ENCODE assay signal across 14 cellular contexts in genomic region chr11:76597533-76598425, GRCh38.
DNase-seq lines count a peak whose midpoint lies in the region; ATAC-seq, FAIRE-seq and TF ChIP-seq lines count a peak whose summit lies in the region.
"Had no signal": no experiment of that assay in that cellular context is flagged by ENCODE, and none has a peak within 500 bp of the region (broad histone marks: within the 10 kb centered on the region; RNA-seq: fewer than 3 reads in every experiment).

No MANE protein-coding gene starts in this region.

- SMC1A ChIA-PET in GM12878 (lab: Charles Lee; ENCODE audit: uncharacterized antibody, unreplicated experiment), result interaction anchor here (0.9 to 3.6 kb wide), 13 partner anchors 10 to 390 kb away, joined by 3 to 76 read pairs (median 8); partner anchors contain the start of gene LRRC32

- POLR2A ChIA-PET in GM12878 (lab: Charles Lee), result interaction anchor here (0.6 to 1.5 kb wide), 3 partner anchors 10 to 156 kb away, joined by 3 to 4 read pairs (median 3); no protein-coding TSS in a partner anchor
- POLR2A ChIA-PET in HepG2 (lab: Yijun Ruan, JAX), result no interaction called here

- peaks cover 0 to 5% (median 0%) of the 10 kb centered on the region in 7 donors for H3K9me3 Mint-ChIP-seq in CD4-positive, CD25-positive, alpha-beta regulatory T cell
- H3K9me3 Mint-ChIP-seq in neural crest cell, result peaks cover 2% of the 10 kb centered on the region
- H3K9me3 Mint-ChIP-seq: T-cell had no signal

- no peak for TF ChIP-seq RAD21 in GM12878 (IDR thresholded peaks at IDR 0.05; ENCODE audit: insufficient read depth, low read depth, low read length)
- TF ChIP-seq RAD21 in HepG2 (CRISPR knock-in tag; IDR thresholded peaks at IDR 0.05), result no peak

- WGBS in GM12878 (ENCODE audit: insufficient coverage, insufficient replicate concordance, low lambda C conversion rate, missing lambda C conversion rate), result 21% methylated on average over 12 of the region's 12 CpGs
- WGBS in HepG2 (ENCODE audit: low lambda C conversion rate), result 30% methylated on average over 4 of the region's 12 CpGs

- no peaks in the 10 kb centered on the region for H3K27me3 ChIP-seq in CD4-positive, CD25-positive, alpha-beta regulatory T cell (ENCODE audit: control insufficient read depth, insufficient read depth, low read length)
- H3K27me3 ChIP-seq in DOHH2 (ENCODE audit: control insufficient read depth, low read length) (no peaks in the 10 kb centered on the region), GM12878 (replicated peaks in 1 of 2; ENCODE audit: control insufficient read depth in 2 of 2, insufficient read depth in 2 of 2, low read length in 1 of 2) (peaks cover 0 to 5% of the 10 kb centered on the region in 2 experiments; a peak in 3 of 4 replicates), HepG2 (ENCODE audit: control insufficient read depth in 1 of 2, insufficient read depth in 2 of 2, low read length in 2 of 2) (peaks cover 4 to 25% of the 10 kb centered on the region in 2 experiments; a peak in 4 of 5 replicates)
- H3K27me3 ChIP-seq: tibial nerve had no signal

- intact Hi-C loops in GM12878 (cut with micrococcal nuclease; ENCODE audit: unreplicated experiment) (loop anchor here (1.0 to 2.0 kb wide), 2 partner anchors 75 to 83 kb away; no protein-coding TSS in a partner anchor), HepG2 (cut with micrococcal nuclease; ENCODE audit: unreplicated experiment) (loop anchor here (5.0 kb wide), 1 partner anchor 85 kb away; no protein-coding TSS in a partner anchor)

- TF ChIP-seq EP300 in GM12878 (IDR thresholded peaks at IDR 0.05; ENCODE audit: borderline replicate concordance in 1 of 2, control insufficient read depth in 1 of 2, low read depth in 2 of 2, low read length in 2 of 2) (no peak), HepG2 (IDR thresholded peaks at IDR 0.05; ENCODE audit: low read depth in 2 of 2, low read length in 2 of 2) (no peak), HepG2 (CRISPR knock-in tag; IDR thresholded peaks at IDR 0.05; ENCODE audit: borderline replicate concordance) (no peak)

- H2AFZ ChIP-seq in GM12878 (ENCODE audit: control insufficient read depth, low read depth, low read length) (no peak overlapping the region), HepG2 (ENCODE audit: low read length) (no peak overlapping the region)

- H3K9me2 ChIP-seq in DOHH2 (replicated peaks; ENCODE audit: control insufficient read depth, low read length), result no peaks in the 10 kb centered on the region

- H3K27ac Mint-ChIP-seq in CD4-positive, CD25-positive, alpha-beta regulatory T cell, result peak overlapping the region; percentile 26 to 91 (median 81)
- peak overlapping the region; percentile 78 for H3K27ac Mint-ChIP-seq in neural crest cell (ENCODE audit: unreplicated experiment)

- H3K36me3 Mint-ChIP-seq in CD4-positive, CD25-positive, alpha-beta regulatory T cell, result no peaks in the 10 kb centered on the region
- H3K36me3 Mint-ChIP-seq in neural crest cell (ENCODE audit: low read depth), result no peaks in the 10 kb centered on the region
- H3K36me3 Mint-ChIP-seq: T-cell had no signal

- H3K9ac ChIP-seq in GM12878 (ENCODE audit: control insufficient read depth, insufficient read depth, low read length) (no peak overlapping the region), HepG2 (ENCODE audit: insufficient read depth, low read depth, low read length) (no peak overlapping the region)

- BruUV-seq in GM12878 (replicated peaks; lab: Mats Ljungman, UMichigan), result no TSS peak
- no TSS peak for BruUV-seq in HepG2 (replicated peaks; lab: Mats Ljungman, UMichigan)

- H3K79me2 ChIP-seq in DOHH2 (ENCODE audit: control insufficient read depth, low read length), result no peaks in the 10 kb centered on the region
- no peaks in the 10 kb centered on the region for H3K79me2 ChIP-seq in GM12878 (ENCODE audit: control insufficient read depth, insufficient read depth, low read length)
- no peaks in the 10 kb centered on the region for H3K79me2 ChIP-seq in HepG2 (ENCODE audit: insufficient read depth, low read length)

- in situ Hi-C loops in GM12878 (cut with MboI) (no loop called here), HepG2 (cut with HindIII; ENCODE audit: extremely low pct_ligation_motif_present, low pct_unique_long_range_greater_than_20kb) (no loop called here)

- RAD21 ChIA-PET in GM12878 (lab: Charles Lee; ENCODE audit: unreplicated experiment), result interaction anchor here (0.7 to 3.3 kb wide), 15 partner anchors 14 to 771 kb away, joined by 3 to 187 read pairs (median 7); partner anchors contain the start of gene LRRC32

- H3K27ac ChIP-seq in CD4-positive, CD25-positive, alpha-beta regulatory T cell (ENCODE audit: insufficient read depth, low read length, poor library complexity, severe bottlenecking), result peak overlapping the region; percentile 31
- no peak overlapping the region for H3K27ac ChIP-seq in DOHH2 (ENCODE audit: low read depth, low read length)
- no peak overlapping the region for H3K27ac ChIP-seq in GM12878 (ENCODE audit: control insufficient read depth, insufficient read depth)
- no peak overlapping the region for H3K27ac ChIP-seq in HepG2 (ENCODE audit: extremely low read length, insufficient read depth, low read length)
- H3K27ac ChIP-seq: tibial nerve had no signal

- H3K36me3 ChIP-seq in CD4-positive, CD25-positive, alpha-beta regulatory T cell (ENCODE audit: control insufficient read depth, insufficient read depth, low read length), result no peaks in the 10 kb centered on the region
- H3K36me3 ChIP-seq in DOHH2 (ENCODE audit: control insufficient read depth, low read length) (no peaks in the 10 kb centered on the region), GM12878 (ENCODE audit: control insufficient read depth in 2 of 2, insufficient read depth in 2 of 2, low read length in 1 of 2) (no peaks in the 10 kb centered on the region), HepG2 (replicated peaks in 1 of 2; ENCODE audit: control insufficient read depth in 1 of 2, insufficient read depth in 2 of 2, low read length in 2 of 2) (no peaks in the 10 kb centered on the region)
- H3K36me3 ChIP-seq: tibial nerve had no signal

- TF ChIP-seq POLR2A in GM12878 (IDR thresholded peaks at IDR 0.05; ENCODE audit: low read depth, low read length) (no peak), HepG2 (IDR thresholded peaks at IDR 0.05; ENCODE audit: insufficient read depth in 1 of 2, low read depth in 2 of 2, low read length in 2 of 2) (no peak)

- peak; percentile 63 to 74 for ATAC-seq in CD4-positive, CD25-positive, alpha-beta regulatory T cell (ENCODE audit: low read depth in 2 of 2)
- ATAC-seq in GM12878 (peak; percentile 10; the same call in 1 of the 3 replicates), GM18511 (IDR thresholded peaks at IDR 0.05; ENCODE audit: unreplicated experiment) (no peak), HepG2 (no peak)

- H4K20me1 ChIP-seq in DOHH2 (ENCODE audit: control insufficient read depth, insufficient read depth, low read depth, low read length), result no peaks in the 10 kb centered on the region
- no peaks in the 10 kb centered on the region for H4K20me1 ChIP-seq in GM12878 (ENCODE audit: control insufficient read depth, insufficient read depth)
- H4K20me1 ChIP-seq in HepG2 (ENCODE audit: insufficient read depth, low read length), result no peaks in the 10 kb centered on the region

- no peaks in the 10 kb centered on the region for H3K27me3 Mint-ChIP-seq in CD4-positive, CD25-positive, alpha-beta regulatory T cell
- no peaks in the 10 kb centered on the region for H3K27me3 Mint-ChIP-seq in neural crest cell (ENCODE audit: low read depth)

- peak overlapping the region; percentile 31 for H3K4me2 ChIP-seq in DOHH2 (ENCODE audit: low read length)
- no peak overlapping the region for H3K4me2 ChIP-seq in GM12878 (ENCODE audit: control insufficient read depth, insufficient read depth)
- H3K4me2 ChIP-seq in HepG2 (ENCODE audit: low read depth, low read length), result no peak overlapping the region

- no peaks in the 10 kb centered on the region for H3F3A ChIP-seq in DOHH2 (ENCODE audit: control insufficient read depth, insufficient read depth)

- peak overlapping the region in 1 of 4 donors; percentile 57 for H3K4me3 Mint-ChIP-seq in CD4-positive, CD25-positive, alpha-beta regulatory T cell
- H3K4me3 Mint-ChIP-seq in neural crest cell, result no peak overlapping the region
- H3K4me3 Mint-ChIP-seq: T-cell had no signal

- peaks cover 16 to 51% (median 33%) of the 10 kb centered on the region in 4 donors for H3K4me1 Mint-ChIP-seq in CD4-positive, CD25-positive, alpha-beta regulatory T cell
- H3K4me1 Mint-ChIP-seq in neural crest cell, result peaks cover 3% of the 10 kb centered on the region

- CTCF ChIA-PET in GM12878 (lab: Yijun Ruan, JAX) (interaction anchor here (0.6 to 8.1 kb wide), 19 partner anchors 12 to 201 kb away, joined by 3 to 273 read pairs (median 4); partner anchors contain the start of gene LRRC32), HepG2 (lab: Yijun Ruan, JAX; ENCODE audit: low intra/inter-chr PET ratio, low total read pairs) (no interaction called here)

- no peaks in the 10 kb centered on the region for H3K9me3 ChIP-seq in CD4-positive, CD25-positive, alpha-beta regulatory T cell (ENCODE audit: control insufficient read depth in 2 of 2, low read length in 2 of 2)
- H3K9me3 ChIP-seq in DOHH2 (ENCODE audit: control insufficient read depth, insufficient read depth, low read length) (no peaks in the 10 kb centered on the region), GM12878 (replicated peaks; ENCODE audit: control insufficient read depth, insufficient read depth, low read length) (no peaks in the 10 kb centered on the region), HepG2 (ENCODE audit: low read length) (no peaks in the 10 kb centered on the region)
- H3K9me3 ChIP-seq: tibial nerve had no signal

- peaks cover 19% of the 10 kb centered on the region for H3K4me1 ChIP-seq in CD4-positive, CD25-positive, alpha-beta regulatory T cell (ENCODE audit: control insufficient read depth, insufficient read depth, low read length, poor library complexity, severe bottlenecking)
- H3K4me1 ChIP-seq in DOHH2 (ENCODE audit: control insufficient read depth, low read length), result peaks cover 33% of the 10 kb centered on the region
- no peaks in the 10 kb centered on the region for H3K4me1 ChIP-seq in GM12878 (ENCODE audit: control insufficient read depth, insufficient read depth, low read length)
- no peaks in the 10 kb centered on the region for H3K4me1 ChIP-seq in HepG2 (ENCODE audit: insufficient read depth, low read length)

- no peak overlapping the region for H3K4me3 ChIP-seq in CD4-positive, CD25-positive, alpha-beta regulatory T cell (ENCODE audit: low read depth, low read length)
- no peak overlapping the region for H3K4me3 ChIP-seq in DOHH2 (ENCODE audit: low read length)
- H3K4me3 ChIP-seq in GM12878, result no peak overlapping the region
- H3K4me3 ChIP-seq in HepG2 (replicated peaks in 1 of 3; ENCODE audit: insufficient read depth in 1 of 3, low read depth in 2 of 3, low read length in 3 of 3), result no peak overlapping the region
- H3K4me3 ChIP-seq: tibial nerve had no signal

- no peak for TF ChIP-seq CTCF in DOHH2 (IDR thresholded peaks at IDR 0.05; ENCODE audit: low read depth, low read length, poor library complexity, severe bottlenecking)
- no peak for TF ChIP-seq CTCF in GM12878 (IDR thresholded peaks at IDR 0.05 in 2 of 3, conservative IDR thresholded peaks at IDR 0.05 in 1 of 3; ENCODE audit: control insufficient read depth in 2 of 3, extremely low read depth in 1 of 3, insufficient read depth in 1 of 3, low read depth in 3 of 3, low read length in 3 of 3)
- no peak for TF ChIP-seq CTCF in neural crest cell (conservative IDR thresholded peaks at IDR 0.05)
- no peak for TF ChIP-seq CTCF in HepG2 (CRISPR knock-in tag; IDR thresholded peaks at IDR 0.05)

- peak in 1 of 3 donors; percentile 67 for DNase-seq in CD4-positive, CD25-positive, alpha-beta regulatory T cell
- DNase-seq in GM12878 (ENCODE audit: low read depth, low spot score) (no peak), neural crest cell (ENCODE audit: low read depth, low spot score) (no peak), HepG2 (ENCODE audit: low spot score) (no peak), HUDEP-2 (lab: John Stamatoyannopoulos, UW; ENCODE audit: unreplicated experiment in 76 of 76) (no peak)
- DNase-seq: activated gamma-delta T cell; DND-41; NCI-H2081 treated with DMSO at 0.1 percent for 48 hours; NCI-H510A; stimulated activated naive CD4-positive, alpha-beta T cell; T-cell had no signal

- no peak for FAIRE-seq in GM12878 (lab: Jason Lieb, UNC)
- no peak for FAIRE-seq in HepG2 (lab: Jason Lieb, UNC)

Comparison
In these comparisons a context has a peak if more than half of its experiments do, and no peak if none do; other contexts are left out.
1. ATAC-seq: peak in CD4-positive, CD25-positive, alpha-beta regulatory T cell (2 of 2) and GM12878 (single experiment); none in GM18511 (single experiment) and HepG2 (single experiment).